In genomic region chr21:37220981-37221664, GRCh38 we compare ENCODE assay signal across 1 cellular context.
TF ChIP-seq lines count a peak whose summit lies in the region.

No MANE protein-coding gene starts in this region.

TF ChIP-seq in GM12878, 131 proteins besides CTCF, POLR2A, EP300 and RAD21 (continued from another document and continues in another):
- TF ChIP-seq CUX1 (IDR thresholded peaks at IDR 0.05; ENCODE audit: insufficient replicate concordance, low read depth, low read length) (no peak), SP1 (IDR thresholded peaks at IDR 0.05; ENCODE audit: low read depth, low read length) (peak; percentile 67), E2F8 (IDR thresholded peaks at IDR 0.05; ENCODE audit: low read depth, partially characterized antibody) (peak; percentile 59), SUZ12 (IDR thresholded peaks at IDR 0.05; ENCODE audit: unreplicated experiment) (no peak), JUNB (IDR thresholded peaks at IDR 0.05) (no peak), ELK1 (IDR thresholded peaks at IDR 0.05; ENCODE audit: low read depth, low read length) (peak; percentile 68; the same call in 1 of the 2 replicates), YY1 (IDR thresholded peaks at IDR 0.05; ENCODE audit: low read depth, low read length) (peak; percentile 76), STAT1 (conservative IDR thresholded peaks at IDR 0.05) (no peak), STAT3 (IDR thresholded peaks at IDR 0.05; ENCODE audit: low read depth, low read length) (no peak), FOXM1 (IDR thresholded peaks at IDR 0.05; ENCODE audit: low read depth, low read length) (no peak), CHD2 (IDR thresholded peaks at IDR 0.05; ENCODE audit: borderline replicate concordance, low read depth, low read length) (peak; percentile 70; the same call in 1 of the 2 replicates), EGR1 (IDR thresholded peaks at IDR 0.05; ENCODE audit: borderline replicate concordance in 1 of 2, low read depth in 2 of 2, low read length in 2 of 2) (peak; percentile 31 to 81), POLR2AphosphoS2 (IDR thresholded peaks at IDR 0.05; ENCODE audit: low read depth, low read length) (no peak; the same call in 1 of the 2 replicates), RAD51 (IDR thresholded peaks at IDR 0.05) (peak; percentile 99), MYB (IDR thresholded peaks at IDR 0.05; ENCODE audit: borderline replicate concordance, low read depth, low read length) (no peak), FOS (IDR thresholded peaks at IDR 0.05; ENCODE audit: borderline replicate concordance, extremely low read depth, insufficient read length) (no peak), MTA2 (IDR thresholded peaks at IDR 0.05; ENCODE audit: low read depth) (no peak), NR2C2 (IDR thresholded peaks at IDR 0.05; ENCODE audit: borderline replicate concordance, control insufficient read depth, insufficient read length, low read depth) (no peak), NFXL1 (IDR thresholded peaks at IDR 0.05; ENCODE audit: borderline replicate concordance) (no peak), ZNF592 (IDR thresholded peaks at IDR 0.05) (no peak), ZNF274 (IDR thresholded peaks at IDR 0.05; ENCODE audit: insufficient read depth, insufficient read length) (no peak), BACH1 (IDR thresholded peaks at IDR 0.05; ENCODE audit: borderline replicate concordance) (peak; percentile 87), KLF5 (IDR thresholded peaks at IDR 0.05; ENCODE audit: partially characterized antibody) (no peak), BMI1 (IDR thresholded peaks at IDR 0.05; ENCODE audit: borderline replicate concordance) (no peak), REST (IDR thresholded peaks at IDR 0.05; ENCODE audit: low read depth, low read length) (no peak), ATF2 (IDR thresholded peaks at IDR 0.05; ENCODE audit: low read length) (no peak), ZNF384 (IDR thresholded peaks at IDR 0.05; ENCODE audit: borderline replicate concordance, low read depth, low read length) (no peak), PAX8 (IDR thresholded peaks at IDR 0.05) (no peak), ZBED1 (IDR thresholded peaks at IDR 0.05; ENCODE audit: borderline replicate concordance) (peak; percentile 61; the same call in 1 of the 2 replicates), RFX5 (IDR thresholded peaks at IDR 0.05; ENCODE audit: low read depth, low read length) (no peak), ETV6 (conservative IDR thresholded peaks at IDR 0.05 in 1 of 2, IDR thresholded peaks at IDR 0.05 in 1 of 2; ENCODE audit: borderline replicate concordance in 1 of 2, low read depth in 1 of 2) (peak; percentile 83 to 100; a peak in 3 of 4 replicates), RB1 (IDR thresholded peaks at IDR 0.05; ENCODE audit: borderline replicate concordance) (peak; percentile 74; the same call in 1 of the 2 replicates), POU2F2 (IDR thresholded peaks at IDR 0.05; ENCODE audit: borderline replicate concordance, low read depth, low read length) (peak; percentile 65; the same call in 2 of the 3 replicates), CHD1 (IDR thresholded peaks at IDR 0.05; ENCODE audit: low read depth, low read length) (no peak), DPF2 (IDR thresholded peaks at IDR 0.05) (peak; percentile 80; the same call in 1 of the 2 replicates), SIN3A (IDR thresholded peaks at IDR 0.05; ENCODE audit: low read depth, low read length) (no peak), ZNF622 (IDR thresholded peaks at IDR 0.05) (no peak), ATF3 (IDR thresholded peaks at IDR 0.05; ENCODE audit: borderline replicate concordance, extremely low read depth, low read depth, low read length) (peak; percentile 83; the same call in 1 of the 2 replicates), GABPA (IDR thresholded peaks at IDR 0.05; ENCODE audit: low read depth) (peak; percentile 77)
